In the genomic region with DNA sequence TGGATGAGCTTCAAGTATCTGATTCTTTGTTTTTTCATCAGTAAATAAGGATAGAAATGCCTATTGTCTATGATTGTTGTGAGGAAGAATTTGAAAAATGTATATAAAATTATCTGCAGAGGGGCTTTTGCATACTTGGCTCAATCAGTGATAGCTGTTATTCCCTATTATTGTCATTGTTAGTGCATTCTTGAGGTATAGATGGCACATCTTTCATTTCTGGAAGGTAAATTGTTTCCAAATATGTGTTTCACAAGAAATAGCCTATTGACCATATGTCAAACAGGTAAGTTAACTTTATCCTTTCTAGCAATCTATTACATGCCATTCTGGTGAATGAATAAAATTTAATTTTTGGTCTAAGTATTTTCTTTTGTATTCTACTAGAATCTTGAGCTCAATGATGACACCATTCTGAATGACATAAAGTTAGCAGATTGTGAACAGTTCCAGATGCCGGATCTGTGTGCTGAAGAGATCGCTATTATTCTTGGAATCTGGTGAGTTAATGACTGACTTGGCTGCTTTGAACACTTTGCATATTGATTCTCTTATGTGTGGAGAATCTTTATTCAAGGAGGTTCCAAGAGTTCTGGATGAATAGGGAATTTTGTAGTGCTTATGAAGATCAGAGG, we compare ENCODE assay signal across 2 cellular contexts.
TF ChIP-seq lines count a peak whose summit lies in the region.

No MANE protein-coding gene starts in this region.

TF ChIP-seq in HepG2, 621 proteins besides CTCF, POLR2A, EP300 and RAD21 (continued from another document):
- TF ChIP-seq DMAP1 (CRISPR knock-in tag; IDR thresholded peaks at IDR 0.05), result no peak
- no peak for TF ChIP-seq POGZ (CRISPR knock-in tag; IDR thresholded peaks at IDR 0.05)
- TF ChIP-seq ZNF816 (CRISPR knock-in tag; IDR thresholded peaks at IDR 0.05; ENCODE audit: borderline replicate concordance), result no peak

TF ChIP-seq in GM12891, 5 proteins besides CTCF, POLR2A, EP300 and RAD21 (continued from another document):
- TF ChIP-seq TAF1 (IDR thresholded peaks at IDR 0.05; ENCODE audit: low read depth, low read length), result no peak
- no peak for TF ChIP-seq PAX5 (IDR thresholded peaks at IDR 0.05; ENCODE audit: insufficient read depth, low read length, severe bottlenecking)
- no peak for TF ChIP-seq POU2F2 (IDR thresholded peaks at IDR 0.05; ENCODE audit: low read depth, low read length)
- no peak for TF ChIP-seq SPI1 (IDR thresholded peaks at IDR 0.05; ENCODE audit: low read depth, low read length)
